ENCODE assay signal across 30 cellular contexts in the genomic region with DNA sequence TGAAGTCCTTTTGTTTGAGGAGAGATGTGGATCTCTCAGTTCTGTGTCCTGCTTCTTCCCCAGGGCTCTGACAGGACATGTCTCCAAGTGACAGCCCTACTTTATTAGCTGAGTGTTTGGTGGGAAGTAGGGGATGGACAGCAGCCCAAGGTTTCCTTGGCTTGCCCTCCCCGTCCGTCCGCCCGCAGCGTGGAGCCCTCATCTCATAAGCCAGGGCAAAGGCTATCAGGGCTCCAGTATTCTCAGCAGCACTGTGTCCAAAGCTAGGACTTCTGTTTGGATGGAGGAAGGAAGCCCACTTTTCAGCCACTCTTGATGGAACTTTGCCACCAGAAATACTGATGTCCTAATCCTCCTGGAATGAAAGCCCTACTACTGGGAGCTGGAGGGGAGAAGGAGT. TPM values are rescaled to one million over a fixed set of nuclear protein-coding genes. Genes with fewer than 3 reads are reported as not detected.
A peak's percentile ranks its signal among the peaks of the same experiment; 100 is the strongest.
DNase-seq lines count a peak whose midpoint lies in the region; ATAC-seq, FAIRE-seq and TF ChIP-seq lines count a peak whose summit lies in the region.
"Had no signal": no experiment of that assay in that cellular context is flagged by ENCODE, and none has a peak within 500 bp of the region (broad histone marks: within the 10 kb centered on the region; RNA-seq: fewer than 3 reads in every experiment).

No MANE protein-coding gene starts in this region.

- no peak for TF ChIP-seq CTCF in AG10803 (conservative IDR thresholded peaks at IDR 0.05; ENCODE audit: low read length)
- TF ChIP-seq CTCF in K562 (IDR thresholded peaks at IDR 0.05 in 2 of 3, conservative IDR thresholded peaks at IDR 0.05 in 1 of 3; ENCODE audit: insufficient read depth in 2 of 3, low read depth in 1 of 3, low read length in 3 of 3) = no peak
- TF ChIP-seq CTCF in prostate gland (IDR thresholded peaks at IDR 0.05) = no peak

- no peak overlapping the region for H3K4me3 ChIP-seq in AG10803 (ENCODE audit: low read length)
- no peak overlapping the region for H3K4me3 ChIP-seq in K562
- no peak overlapping the region for H3K4me3 ChIP-seq in right cardiac atrium (ENCODE audit: low read length)
- H3K4me3 ChIP-seq in prostate gland = no peak overlapping the region
- H3K4me3 ChIP-seq in Karpas-422 (ENCODE audit: low read length) = no peak overlapping the region
- H3K4me3 ChIP-seq: adrenal gland, pancreas, testis, vagina had no signal

- no peak overlapping the region for H3K4me3 Mint-ChIP-seq in activated CD4-positive, alpha-beta T cell treated with anti-CD3 and anti-CD28 coated beads for 36 hours
- H3K4me3 Mint-ChIP-seq: activated CD4-positive, alpha-beta T cell treated with anti-CD3 and anti-CD28 coated beads, Interleukin-2, amount 10 ng/mL, durations not matched to agents 7 days and 5 days; CD14-positive monocyte; neural crest cell had no signal

- H3K4me1 ChIP-seq in K562 (replicated peaks in 1 of 2; ENCODE audit: control insufficient read depth in 2 of 2, insufficient read depth in 2 of 2, low read length in 2 of 2) = no peaks in the 10 kb centered on the region
- peaks cover 5% of the 10 kb centered on the region for H3K4me1 ChIP-seq in right cardiac atrium (ENCODE audit: control insufficient read depth, insufficient read depth, low read length)
- H3K4me1 ChIP-seq in prostate gland (replicated peaks) = no peaks in the 10 kb centered on the region
- no peaks in the 10 kb centered on the region for H3K4me1 ChIP-seq in Karpas-422 (ENCODE audit: low read length)

- H2AFZ ChIP-seq in K562 (ENCODE audit: low read depth, low read length) (no peak overlapping the region), Karpas-422 (ENCODE audit: low read length) (no peak overlapping the region)

- 92% methylated on average over 4 of the region's 5 CpGs for WGBS in K562 (ENCODE audit: insufficient coverage, low coverage, missing lambda C conversion rate)
- 26% methylated on average over 5 of the region's 5 CpGs for WGBS in right cardiac atrium
- WGBS in prostate gland = 93% methylated on average over 5 of the region's 5 CpGs

- no peak for ATAC-seq in activated CD4-positive, alpha-beta T cell treated with anti-CD3 and anti-CD28 coated beads for 36 hours
- no peak for ATAC-seq in K562
- peak; percentile 85 to 86 for ATAC-seq in right cardiac atrium
- ATAC-seq: sciatic nerve had no signal

- peak; percentile 19 for FAIRE-seq in K562 (lab: Jason Lieb, UNC)
- FAIRE-seq: pancreas had no signal

- H3K4me1 Mint-ChIP-seq in activated CD4-positive, alpha-beta T cell treated with anti-CD3 and anti-CD28 coated beads for 36 hours = peaks cover 38% of the 10 kb centered on the region
- H3K4me1 Mint-ChIP-seq: CD14-positive monocyte had no signal

- TF ChIP-seq RAD21 in K562 (CRISPR knock-in tag; conservative IDR thresholded peaks at IDR 0.05 in 1 of 2, IDR thresholded peaks at IDR 0.05 in 1 of 2) = no peak

- CTCF ChIA-PET in activated CD4-positive, alpha-beta T cell treated with anti-CD3 and anti-CD28 coated beads for 36 hours (lab: Charles Lee) = interaction anchor here (0.9 to 1.3 kb wide), 2 partner anchors 31 to 54 kb away, joined by 3 to 4 read pairs; no protein-coding TSS in a partner anchor
- CTCF ChIA-PET in K562 (lab: Yijun Ruan, JAX; ENCODE audit: low intra/inter-chr PET ratio) = no interaction called here

- H3K36me3 ChIP-seq in K562 (ENCODE audit: control insufficient read depth, insufficient read depth, low read length) (peaks cover 83% of the 10 kb centered on the region), prostate gland (no peaks in the 10 kb centered on the region), Karpas-422 (ENCODE audit: insufficient read depth, low read length) (peaks cover 87% of the 10 kb centered on the region)

- TF ChIP-seq POLR2A in K562 (conservative IDR thresholded peaks at IDR 0.05) = no peak
- no peak for TF ChIP-seq POLR2A in prostate gland (IDR thresholded peaks at IDR 0.05)

- H3K4me2 ChIP-seq in K562 (ENCODE audit: insufficient read depth, low read length) = no peak overlapping the region
- H3K4me2 ChIP-seq in Karpas-422 (ENCODE audit: low read depth, low read length, poor library complexity, severe bottlenecking) = no peak overlapping the region

- H3K9me3 ChIP-seq in K562 (replicated peaks; ENCODE audit: control insufficient read depth, insufficient read depth, low read depth, low read length) = no peaks in the 10 kb centered on the region
- no peaks in the 10 kb centered on the region for H3K9me3 ChIP-seq in right cardiac atrium (ENCODE audit: control insufficient read depth, low read length)
- no peaks in the 10 kb centered on the region for H3K9me3 ChIP-seq in prostate gland
- H3K9me3 ChIP-seq in Karpas-422 (ENCODE audit: low read length) = no peaks in the 10 kb centered on the region
- H3K9me3 ChIP-seq: adrenal gland, pancreas, testis, vagina had no signal

- H3K27ac Mint-ChIP-seq in activated CD4-positive, alpha-beta T cell treated with anti-CD3 and anti-CD28 coated beads for 36 hours = peak overlapping the region; percentile 40
- H3K27ac Mint-ChIP-seq: activated CD4-positive, alpha-beta T cell treated with anti-CD3 and anti-CD28 coated beads, Interleukin-2, amount 10 ng/mL, durations not matched to agents 7 days and 5 days had no signal

- H3K27ac ChIP-seq in K562 (ENCODE audit: extremely low read depth, low read depth, low read length) (no peak overlapping the region), right cardiac atrium (ENCODE audit: low read length) (peak overlapping the region; percentile 17), prostate gland (no peak overlapping the region), Karpas-422 (ENCODE audit: low read length) (no peak overlapping the region)
- H3K27ac ChIP-seq: 22Rv1, brain microvascular endothelial cell, epithelial cell of prostate, testis, vagina, VCaP had no signal

- H3K27me3 ChIP-seq in K562 (ENCODE audit: control insufficient read depth in 2 of 2, insufficient read depth in 2 of 2, low read length in 2 of 2) = no peaks in the 10 kb centered on the region
- no peaks in the 10 kb centered on the region for H3K27me3 ChIP-seq in right cardiac atrium (ENCODE audit: control insufficient read depth, insufficient read depth)
- H3K27me3 ChIP-seq in prostate gland (replicated peaks; ENCODE audit: insufficient read depth) = no peaks in the 10 kb centered on the region
- H3K27me3 ChIP-seq in Karpas-422 (ENCODE audit: low read length) = no peaks in the 10 kb centered on the region
- H3K27me3 ChIP-seq: adrenal gland, brain microvascular endothelial cell, pancreas, testis, vagina had no signal

- H4K20me1 ChIP-seq in K562 (replicated peaks; ENCODE audit: control insufficient read depth, insufficient read depth, low read length) (no peaks in the 10 kb centered on the region), Karpas-422 (ENCODE audit: insufficient read depth, low read depth, low read length) (no peaks in the 10 kb centered on the region)

- no peaks in the 10 kb centered on the region for H3K9me1 ChIP-seq in K562 (ENCODE audit: control insufficient read depth, insufficient read depth, low read length)

- H3K9me2 ChIP-seq in Karpas-422 (replicated peaks; ENCODE audit: insufficient read depth, low read length) = no peaks in the 10 kb centered on the region

- intact Hi-C loops in activated CD4-positive, alpha-beta T cell treated with anti-CD3 and anti-CD28 coated beads for 36 hours (cut with DNase I, micrococcal nuclease) = no loop called here
- intact Hi-C loops in K562 (cut with micrococcal nuclease) = no loop called here
- intact Hi-C loops in right cardiac atrium (cut with DNase I) = no loop called here
- intact Hi-C loops in prostate gland (cut with DNase I) = no loop called here

- H3K9me3 Mint-ChIP-seq in activated CD4-positive, alpha-beta T cell treated with anti-CD3 and anti-CD28 coated beads for 36 hours (ENCODE audit: low read depth) = no peaks in the 10 kb centered on the region
- H3K9me3 Mint-ChIP-seq: activated CD4-positive, alpha-beta T cell treated with anti-CD3 and anti-CD28 coated beads, Interleukin-2, amount 10 ng/mL, durations not matched to agents 7 days and 5 days; neural crest cell had no signal

- peaks cover 64% of the 10 kb centered on the region for H3K36me3 Mint-ChIP-seq in activated CD4-positive, alpha-beta T cell treated with anti-CD3 and anti-CD28 coated beads for 36 hours (ENCODE audit: low read depth)

- no TSS peak for BruUV-seq in K562 (replicated peaks; lab: Mats Ljungman, UMichigan)

- no peaks in the 10 kb centered on the region for H3K27me3 Mint-ChIP-seq in activated CD4-positive, alpha-beta T cell treated with anti-CD3 and anti-CD28 coated beads for 36 hours
- H3K27me3 Mint-ChIP-seq: activated CD4-positive, alpha-beta T cell treated with anti-CD3 and anti-CD28 coated beads, Interleukin-2, amount 10 ng/mL, durations not matched to agents 7 days and 5 days had no signal

- no peak for DNase-seq in activated CD4-positive, alpha-beta T cell treated with anti-CD3 and anti-CD28 coated beads for 36 hours
- no peak for DNase-seq in activated CD4-positive, alpha-beta T cell treated with anti-CD3 and anti-CD28 coated beads for 4 hours
- peak; percentile 9 for DNase-seq in AG10803 (ENCODE audit: low read depth)
- no peak for DNase-seq in K562 (ENCODE audit: extremely low read depth in 1 of 4, low spot score in 3 of 4)
- DNase-seq in right cardiac atrium = no peak
- no peak for DNase-seq in NCI-H524 treated with DMSO at 0.1 percent for 48 hours (lab: John Stamatoyannopoulos, UW)
- DNase-seq in prostate gland (ENCODE audit: low spot score) = no peak
- no peak for DNase-seq in Karpas-422
- DNase-seq: activated CD4-positive, alpha-beta T cell treated with anti-CD3 and anti-CD28 coated beads, Interleukin-2, amount 10 ng/mL, durations not matched to agents 7 days and 5 days; activated effector memory CD4-positive, alpha-beta T cell treated with anti-CD3 and anti-CD28 coated beads, Interleukin-2, amount 50 U/mL, for 16 hours; adrenal gland; brain microvascular endothelial cell; DMS79 treated with DMSO at 0.1 percent for 48 hours; effector CD4-positive, alpha-beta T cell; head of caudate nucleus; Kasumi-1; kidney glomerular epithelial cell; NCI-H446; pancreas; stimulated activated CD4-positive, alpha-beta T cell treated with anti-CD3 and anti-CD28 coated beads, Interleukin-15, amount 100 ng/mL, for 24 hours; stimulated activated naive CD4-positive, alpha-beta T cell; testis had no signal

- in situ Hi-C loops in K562 (cut with MboI) = no loop called here

- no peak overlapping the region for H3K9ac ChIP-seq in K562 (ENCODE audit: insufficient read depth in 1 of 2, low read depth in 2 of 2, low read length in 2 of 2)
- no peak overlapping the region for H3K9ac ChIP-seq in Karpas-422 (ENCODE audit: low read length)

- no peak for TF ChIP-seq EP300 in K562 (IDR thresholded peaks at IDR 0.05; ENCODE audit: low read length)

- H3K79me2 ChIP-seq in K562 (ENCODE audit: control insufficient read depth, insufficient read depth, low read length) (peaks cover 15% of the 10 kb centered on the region; the same call in 2 of the 3 replicates), Karpas-422 (ENCODE audit: low read length) (peaks cover 81% of the 10 kb centered on the region)

- POLR2A ChIA-PET in activated CD4-positive, alpha-beta T cell treated with anti-CD3 and anti-CD28 coated beads for 36 hours (lab: Charles Lee) = no interaction called here
- POLR2A ChIA-PET in K562 (lab: Yijun Ruan, JAX) = interaction anchor here (0.6 to 2.1 kb wide), 5 partner anchors 10 to 133 kb away, joined by 3 to 12 read pairs (median 3); a partner anchor contains a TSS

RNA-seq across cellular contexts. Expression of a gene that starts 13.6 kb away (rescaled TPM):
- total RNA-seq in activated CD4-positive, alpha-beta T cell treated with anti-CD3 and anti-CD28 coated beads for 36 hours = 10 to 100 TPM; 25.1 to 28.9 TPM
- 9.6 and 23.7 TPM in 2 replicates for total RNA-seq in K562 (2011; cell fraction: chromatin; rRNA removed; ENCODE audit: low replicate concordance)
- 7.2 and 7.6 TPM in 2 replicates for total RNA-seq in K562 (2011; cell fraction: nucleolus; rRNA removed)
- total RNA-seq in K562 (2011; cell fraction: nucleoplasm; rRNA removed) = 11.3 and 12.1 TPM in 2 replicates
- total RNA-seq in K562 (2014; rRNA removed) (26.0 and 26.4 TPM in 2 replicates), K562 (2014; rRNA removed; fragmentation: Illumina TruSeq; extraction: Trizol) (42.6 and 51.3 TPM in 2 replicates), K562 (2015; rRNA removed; fragmentation: Illumina TruSeq; extraction: Trizol) (40.5 and 44.2 TPM in 2 replicates), K562 (2021) (28.6 and 29.9 TPM in 2 replicates), right cardiac atrium (10 to 100 TPM; 18.1 to 20.2 (median 19.7) TPM), prostate gland (10 to 100 TPM; 18.0 to 18.9 TPM)
- polyA plus RNA-seq in K562 (2011; rRNA removed) (21.3 and 31.3 TPM in 2 replicates), K562 (2014; fragmentation: Illumina TruSeq; extraction: Trizol) (29.4 and 33.9 TPM in 2 replicates), K562 (2014; fragmentation: Nextera tagmentation; extraction: Ambion mirVana) (10 to 100 TPM; 23.5 to 30.8 TPM), K562 (2014; rRNA removed) (20.4 and 22.3 TPM in 2 replicates), right cardiac atrium (9.9 TPM)
- polyA plus RNA-seq in K562 (2011; cell fraction: cytosol; rRNA removed) = 7.9 and 9.8 TPM in 2 replicates
- polyA plus RNA-seq in K562 (2011; cell fraction: nucleus; rRNA removed) = 6.9 and 8.7 TPM in 2 replicates
- polyA plus RNA-seq in K562 (2012) = 18.2 and 20.2 TPM in 2 replicates
- polyA minus RNA-seq in K562 (2011; rRNA and poly(A)+ RNA removed) = 41.8 and 42.8 TPM in 2 replicates
- 14.1 and 17.6 TPM in 2 replicates for polyA minus RNA-seq in K562 (2011; cell fraction: cytosol; rRNA and poly(A)+ RNA removed)
- 11.4 and 22.5 TPM in 2 replicates for polyA minus RNA-seq in K562 (2011; cell fraction: nucleus; rRNA and poly(A)+ RNA removed)
- 15.3 and 19.1 TPM in 2 replicates for total RNA-seq in Karpas-422 (2014; rRNA removed; shearing (Covaris generic); ENCODE audit: low replicate concordance)

RNA-seq across cellular contexts. Expression of a gene that starts 58.7 kb away (rescaled TPM):
- not detected for total RNA-seq in activated CD4-positive, alpha-beta T cell treated with anti-CD3 and anti-CD28 coated beads for 36 hours
- total RNA-seq in K562 (2011; cell fraction: chromatin; rRNA removed; ENCODE audit: low replicate concordance) = not detected in 2 replicates
- not detected in 2 replicates for total RNA-seq in K562 (2011; cell fraction: nucleolus; rRNA removed)
- not detected in 2 replicates for total RNA-seq in K562 (2011; cell fraction: nucleoplasm; rRNA removed)
- total RNA-seq in K562 (2014; rRNA removed) = not detected in 2 replicates
- not detected in 2 replicates for total RNA-seq in K562 (2014; rRNA removed; fragmentation: Illumina TruSeq; extraction: Trizol)
- total RNA-seq in K562 (2015; rRNA removed; fragmentation: Illumina TruSeq; extraction: Trizol) = not detected in 2 replicates
- not detected in 2 replicates for total RNA-seq in K562 (2021)
- not detected in 2 replicates for polyA plus RNA-seq in K562 (2011; rRNA removed)
- not detected in 2 replicates for polyA plus RNA-seq in K562 (2011; cell fraction: cytosol; rRNA removed)
- not detected in 2 replicates for polyA plus RNA-seq in K562 (2011; cell fraction: nucleus; rRNA removed)
- polyA plus RNA-seq in K562 (2012) = not detected in 2 replicates
- not detected in 2 replicates for polyA plus RNA-seq in K562 (2014; fragmentation: Illumina TruSeq; extraction: Trizol)
- polyA plus RNA-seq in K562 (2014; fragmentation: Nextera tagmentation; extraction: Ambion mirVana) = not detected
- polyA plus RNA-seq in K562 (2014; rRNA removed) = not detected in 2 replicates
- not detected in 2 replicates for polyA minus RNA-seq in K562 (2011; rRNA and poly(A)+ RNA removed)
- polyA minus RNA-seq in K562 (2011; cell fraction: cytosol; rRNA and poly(A)+ RNA removed) = not detected in 2 replicates
- not detected in 2 replicates for polyA minus RNA-seq in K562 (2011; cell fraction: nucleus; rRNA and poly(A)+ RNA removed)
- total RNA-seq in right cardiac atrium = not detected
- polyA plus RNA-seq in right cardiac atrium = not detected
- 1 to 10 TPM in 1 of 2 donors, not detected in 1; 2.0 TPM for total RNA-seq in prostate gland
- not detected in 2 replicates for total RNA-seq in Karpas-422 (2014; rRNA removed; shearing (Covaris generic); ENCODE audit: low replicate concordance)
- total RNA-seq: activated CD4-positive, alpha-beta T cell treated with anti-CD3 and anti-CD28 coated beads, Interleukin-2, amount 10 ng/mL, durations not matched to agents 7 days and 5 days; adrenal gland; neural crest cell; sciatic nerve; T-helper 2 cell treated with Interferon-gamma antibody and Interleukin-4, amounts not matched to agents 100 ng/mL and 5 ng/mL, for 36 hours; vagina had no signal
- polyA plus RNA-seq: CD14-positive monocyte had no signal

Comparison
In these comparisons a context has a peak if more than half of its experiments do, and no peak if none do; other contexts are left out.
1. ATAC-seq: peak in right cardiac atrium (2 of 2); none in activated CD4-positive, alpha-beta T cell treated with anti-CD3 and anti-CD28 coated beads for 36 hours (single experiment) and K562 (single experiment).